In genomic region chr18:32598144-32598543, GRCh38 we compare ENCODE assay signal across 28 cellular contexts.
DNase-seq lines count a peak whose midpoint lies in the region; ATAC-seq, FAIRE-seq and TF ChIP-seq lines count a peak whose summit lies in the region.
"Had no signal": no experiment of that assay in that cellular context is flagged by ENCODE, and none has a peak within 500 bp of the region (broad histone marks: within the 10 kb centered on the region; RNA-seq: fewer than 3 reads in every experiment).

No MANE protein-coding gene starts in this region.

- no peaks in the 10 kb centered on the region for H4K20me1 ChIP-seq in GM12878 (ENCODE audit: control insufficient read depth, insufficient read depth)
- H4K20me1 ChIP-seq: BLaER1 treated with 17β-estradiol and CSF1 and Interleukin-3, amounts not matched to agents 10 nM and 100 nM had no signal

- 0% methylated on average over 3 of the region's 3 CpGs for WGBS in GM12878 (ENCODE audit: insufficient coverage, insufficient replicate concordance, low lambda C conversion rate, missing lambda C conversion rate)

- no peak for TF ChIP-seq EP300 in GM12878 (IDR thresholded peaks at IDR 0.05; ENCODE audit: borderline replicate concordance in 1 of 2, control insufficient read depth in 1 of 2, low read depth in 2 of 2, low read length in 2 of 2)

- DNase-seq in GM12878 (ENCODE audit: low read depth, low spot score) (no peak), Calu3 (no peak)
- DNase-seq in stimulated activated CD4-positive, alpha-beta T cell treated with anti-CD3 and anti-CD28 coated beads, Interleukin-12 subunit alpha, Interleukin-12 subunit beta, amount 100 ng/mL, for 4 hours, result no peak
- DNase-seq: 8988T; Caco-2; CD4-positive, alpha-beta memory T cell; DND-41; IMR-90; NCI-H1105 treated with DMSO at 0.1 percent for 48 hours; NCI-H2081; NCI-H2171; NCI-H345; NCI-H524; NCI-H774; NK-92 treated with Interleukin-12 subunit alpha and Interleukin-12 subunit beta, amount 100 ng/mL, for 24 hours; SIG-M5; SK-N-SH; T-helper 2 cell had no signal

- CTCF ChIA-PET in GM12878 (lab: Yijun Ruan, JAX) (no interaction called here), Calu3 (lab: Charles Lee) (no interaction called here)

- H3K36me3 Mint-ChIP-seq in Calu3 (ENCODE audit: insufficient read depth, unreplicated experiment), result no peaks in the 10 kb centered on the region
- H3K36me3 Mint-ChIP-seq: CD4-positive, alpha-beta memory T cell had no signal

- no peaks in the 10 kb centered on the region for H3K9me3 Mint-ChIP-seq in Calu3 (ENCODE audit: low read depth, unreplicated experiment)

- H3K27me3 ChIP-seq in GM12878 (replicated peaks in 1 of 2; ENCODE audit: control insufficient read depth in 2 of 2, insufficient read depth in 2 of 2, low read length in 1 of 2), result no peaks in the 10 kb centered on the region
- H3K27me3 ChIP-seq: BLaER1 treated with 17β-estradiol and CSF1 and Interleukin-3, amounts not matched to agents 10 nM and 100 nM had no signal

- H3K27ac ChIP-seq in GM12878 (ENCODE audit: control insufficient read depth, insufficient read depth), result no peak overlapping the region
- H3K27ac ChIP-seq: BLaER1 treated with 17β-estradiol and CSF1 and Interleukin-3, amounts not matched to agents 10 nM and 100 nM; KMS-11; RWPE1 had no signal

- no peak overlapping the region for H3K4me3 Mint-ChIP-seq in Calu3 (ENCODE audit: low read depth, unreplicated experiment)
- H3K4me3 Mint-ChIP-seq: CD4-positive, alpha-beta memory T cell had no signal

- SMC1A ChIA-PET in GM12878 (lab: Charles Lee; ENCODE audit: uncharacterized antibody, unreplicated experiment), result no interaction called here

- no peaks in the 10 kb centered on the region for H3K79me2 ChIP-seq in GM12878 (ENCODE audit: control insufficient read depth, insufficient read depth, low read length)

- no peak overlapping the region for H3K4me3 ChIP-seq in GM12878
- H3K4me3 ChIP-seq: BLaER1 treated with 17β-estradiol and CSF1 and Interleukin-3, amounts not matched to agents 10 nM and 100 nM had no signal

- TF ChIP-seq CTCF in GM12878 (IDR thresholded peaks at IDR 0.05 in 2 of 3, conservative IDR thresholded peaks at IDR 0.05 in 1 of 3; ENCODE audit: control insufficient read depth in 2 of 3, extremely low read depth in 1 of 3, insufficient read depth in 1 of 3, low read depth in 3 of 3, low read length in 3 of 3) (no peak), Calu3 (IDR thresholded peaks at IDR 0.05; ENCODE audit: unreplicated experiment) (no peak)

- TF ChIP-seq RAD21 in GM12878 (IDR thresholded peaks at IDR 0.05; ENCODE audit: insufficient read depth, low read depth, low read length), result no peak

- H3K9ac ChIP-seq in GM12878 (ENCODE audit: control insufficient read depth, insufficient read depth, low read length), result no peak overlapping the region
- H3K9ac ChIP-seq: BLaER1 treated with 17β-estradiol and CSF1 and Interleukin-3, amounts not matched to agents 10 nM and 100 nM; KMS-11; SK-N-SH had no signal

- H3K9me3 ChIP-seq in GM12878 (replicated peaks; ENCODE audit: control insufficient read depth, insufficient read depth, low read length), result no peaks in the 10 kb centered on the region
- H3K9me3 ChIP-seq: Caco-2, SK-N-SH had no signal

- RAD21 ChIA-PET in GM12878 (lab: Charles Lee; ENCODE audit: unreplicated experiment), result no interaction called here

- ATAC-seq in GM18502 (IDR thresholded peaks at IDR 0.05; ENCODE audit: poor library complexity, unreplicated experiment) (peak; percentile 74), GM21723 (IDR thresholded peaks at IDR 0.05; ENCODE audit: unreplicated experiment) (peak; percentile 57), HG03039 (IDR thresholded peaks at IDR 0.05; ENCODE audit: unreplicated experiment) (peak; percentile 57), GM12878 (no peak), GM21390 (IDR thresholded peaks at IDR 0.05; ENCODE audit: unreplicated experiment) (no peak)

- FAIRE-seq in GM12878 (lab: Jason Lieb, UNC), result no peak
- FAIRE-seq: GM12891, GM18507, H54 had no signal

- in situ Hi-C loops in GM12878 (cut with MboI), result no loop called here

- POLR2A ChIA-PET in GM12878 (lab: Charles Lee), result no interaction called here

- H2AFZ ChIP-seq in GM12878 (ENCODE audit: control insufficient read depth, low read depth, low read length), result no peak overlapping the region

- peaks cover 30% of the 10 kb centered on the region for H3K27me3 Mint-ChIP-seq in Calu3 (ENCODE audit: unreplicated experiment)
- H3K27me3 Mint-ChIP-seq: CD4-positive, alpha-beta memory T cell had no signal

- no peak for TF ChIP-seq POLR2A in GM12878 (IDR thresholded peaks at IDR 0.05; ENCODE audit: low read depth, low read length)

- H3K4me1 Mint-ChIP-seq in Calu3 (ENCODE audit: low read depth, unreplicated experiment), result no peaks in the 10 kb centered on the region
- H3K4me1 Mint-ChIP-seq: CD4-positive, alpha-beta memory T cell had no signal

- H3K36me3 ChIP-seq in GM12878 (ENCODE audit: control insufficient read depth in 2 of 2, insufficient read depth in 2 of 2, low read length in 1 of 2), result no peaks in the 10 kb centered on the region
- H3K36me3 ChIP-seq: BLaER1 treated with 17β-estradiol and CSF1 and Interleukin-3, amounts not matched to agents 10 nM and 100 nM had no signal

- no peaks in the 10 kb centered on the region for H3K4me1 ChIP-seq in GM12878 (ENCODE audit: control insufficient read depth, insufficient read depth, low read length)
- H3K4me1 ChIP-seq: BLaER1 treated with 17β-estradiol and CSF1 and Interleukin-3, amounts not matched to agents 10 nM and 100 nM; Caco-2 had no signal

- BruUV-seq in GM12878 (replicated peaks; lab: Mats Ljungman, UMichigan) (no TSS peak), Calu3 (replicated peaks; lab: Mats Ljungman, UMichigan) (no TSS peak)

- no peak overlapping the region for H3K4me2 ChIP-seq in GM12878 (ENCODE audit: control insufficient read depth, insufficient read depth)
- H3K4me2 ChIP-seq: BLaER1 treated with 17β-estradiol and CSF1 and Interleukin-3, amounts not matched to agents 10 nM and 100 nM; KMS-11; SK-N-SH had no signal

- intact Hi-C loops in GM12878 (cut with micrococcal nuclease; ENCODE audit: unreplicated experiment) (loop anchor here (10.0 kb wide), 1 partner anchor 337 kb away; no protein-coding TSS in a partner anchor), Calu3 (cut with micrococcal nuclease; ENCODE audit: unreplicated experiment) (no loop called here)

- no peak overlapping the region for H3K27ac Mint-ChIP-seq in Calu3 (ENCODE audit: unreplicated experiment)

TF ChIP-seq in GM12878, 131 proteins besides CTCF, POLR2A, EP300 and RAD21:
- 0 out of 2 replicates have a peak, but pooled peaks have one; percentile 37 for TF ChIP-seq MEF2A (IDR thresholded peaks at IDR 0.05; ENCODE audit: insufficient read depth, low read depth, low read length)
- TF ChIP-seq MTA3 (IDR thresholded peaks at IDR 0.05; ENCODE audit: borderline replicate concordance, low read length), result no peak
- TF ChIP-seq CREM (IDR thresholded peaks at IDR 0.05; ENCODE audit: low read depth), result no peak
- TF ChIP-seq PAX5 (IDR thresholded peaks at IDR 0.05; ENCODE audit: borderline replicate concordance, low read depth, low read length), result no peak
- TF ChIP-seq JUNB (IDR thresholded peaks at IDR 0.05), result peak; percentile 20; the same call in 1 of the 2 replicates

Comparison
In these comparisons a context has a peak if more than half of its experiments do, and no peak if none do; other contexts are left out.
1. ATAC-seq: peak in GM18502 (single experiment), GM21723 (single experiment) and HG03039 (single experiment); none in GM12878 (single experiment) and GM21390 (single experiment).